24 cellular contexts compared by ENCODE assay signal in the genomic region with DNA sequence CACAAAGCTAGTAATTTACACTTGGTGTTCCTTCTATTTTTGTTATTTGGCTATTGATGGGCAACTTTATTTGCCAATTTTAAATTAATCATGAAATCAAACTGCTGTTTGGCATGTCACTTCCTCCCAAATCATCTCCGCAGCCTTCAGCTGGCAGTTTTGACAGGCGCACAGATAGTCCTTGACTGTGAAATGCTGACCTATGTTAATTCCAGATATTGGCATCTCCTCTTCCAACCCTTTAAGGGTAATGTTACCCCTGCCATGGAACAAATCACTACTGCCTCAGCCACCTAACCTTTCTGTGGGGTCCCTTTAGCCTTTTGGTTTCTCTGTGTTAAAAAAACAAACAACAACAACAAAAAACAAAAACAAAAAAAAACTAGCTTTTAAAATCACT.
DNase-seq lines count a peak whose midpoint lies in the region; ATAC-seq, FAIRE-seq and TF ChIP-seq lines count a peak whose summit lies in the region.
"Had no signal": no experiment of that assay in that cellular context is flagged by ENCODE, and none has a peak within 500 bp of the region (broad histone marks: within the 10 kb centered on the region; RNA-seq: fewer than 3 reads in every experiment).

No MANE protein-coding gene starts in this region.

- no peak for ATAC-seq in HepG2
- no peak for ATAC-seq in right lobe of liver
- ATAC-seq in K562, result no peak
- ATAC-seq in HG03439 (IDR thresholded peaks at IDR 0.05; ENCODE audit: unreplicated experiment), result no peak
- ATAC-seq: GM12878 had no signal

- BruUV-seq in HepG2 (replicated peaks; lab: Mats Ljungman, UMichigan) (no TSS peak), K562 (replicated peaks; lab: Mats Ljungman, UMichigan) (no TSS peak)

- H3K27ac ChIP-seq in HepG2 (ENCODE audit: extremely low read length, insufficient read depth, low read length), result no peak overlapping the region
- H3K27ac ChIP-seq in right lobe of liver, result no peak overlapping the region
- H3K27ac ChIP-seq in K562 (ENCODE audit: extremely low read depth, low read depth, low read length), result no peak overlapping the region
- no peak overlapping the region for H3K27ac ChIP-seq in esophagus squamous epithelium
- H3K27ac ChIP-seq: 22Rv1, BLaER1 had no signal

- no peak for DNase-seq in HepG2 (ENCODE audit: low spot score)
- DNase-seq in right lobe of liver, result no peak
- no peak for DNase-seq in K562 (ENCODE audit: extremely low read depth in 1 of 4, low spot score in 3 of 4)
- DNase-seq in esophagus squamous epithelium (lab: John Stamatoyannopoulos, UW), result no peak
- DNase-seq: ACHN; BE2C; C1 segment of cervical spinal cord; CD4-positive, alpha-beta memory T cell; CD4-positive, CD25-positive, alpha-beta regulatory T cell; CD8-positive, alpha-beta memory T cell; COR-L47; DMS 273 treated with DMSO at 0.1 percent for 48 hours; DMS153; DMS53; DMS79; DND-41; EL; GDM1 had no signal

- H3K9ac ChIP-seq in HepG2 (ENCODE audit: insufficient read depth, low read depth, low read length), result no peak overlapping the region
- H3K9ac ChIP-seq in K562 (ENCODE audit: insufficient read depth in 1 of 2, low read depth in 2 of 2, low read length in 2 of 2), result no peak overlapping the region
- H3K9ac ChIP-seq: BLaER1 had no signal

- H3K27me3 ChIP-seq in HepG2 (ENCODE audit: control insufficient read depth in 1 of 2, insufficient read depth in 2 of 2, low read length in 2 of 2), result no peaks in the 10 kb centered on the region
- H3K27me3 ChIP-seq in right lobe of liver, result no peaks in the 10 kb centered on the region
- no peaks in the 10 kb centered on the region for H3K27me3 ChIP-seq in K562 (ENCODE audit: control insufficient read depth in 2 of 2, insufficient read depth in 2 of 2, low read length in 2 of 2)
- no peaks in the 10 kb centered on the region for H3K27me3 ChIP-seq in esophagus squamous epithelium
- H3K27me3 ChIP-seq: BE2C, BLaER1 had no signal

- no peak for TF ChIP-seq EP300 in HepG2 (IDR thresholded peaks at IDR 0.05; ENCODE audit: low read depth in 2 of 2, low read length in 2 of 2)
- no peak for TF ChIP-seq EP300 in HepG2 (CRISPR knock-in tag; IDR thresholded peaks at IDR 0.05; ENCODE audit: borderline replicate concordance)
- no peak for TF ChIP-seq EP300 in K562 (IDR thresholded peaks at IDR 0.05; ENCODE audit: low read length)

- CTCF ChIA-PET in HepG2 (lab: Yijun Ruan, JAX; ENCODE audit: low intra/inter-chr PET ratio, low total read pairs) (no interaction called here), K562 (lab: Yijun Ruan, JAX; ENCODE audit: low intra/inter-chr PET ratio) (no interaction called here)

- no peaks in the 10 kb centered on the region for H3K9me1 ChIP-seq in K562 (ENCODE audit: control insufficient read depth, insufficient read depth, low read length)

- intact Hi-C loops in HepG2 (cut with micrococcal nuclease; ENCODE audit: unreplicated experiment), result loop anchor here (10.0 kb wide), 1 partner anchor 283 kb away; no protein-coding TSS in a partner anchor
- intact Hi-C loops in right lobe of liver (cut with DNase I), result no loop called here
- intact Hi-C loops in K562 (cut with micrococcal nuclease), result loop anchor here (10.0 kb wide), 1 partner anchor 643 kb away; no protein-coding TSS in a partner anchor
- intact Hi-C loops in esophagus squamous epithelium (cut with DNase I), result no loop called here

- H4K20me1 ChIP-seq in HepG2 (ENCODE audit: insufficient read depth, low read length), result no peaks in the 10 kb centered on the region
- no peaks in the 10 kb centered on the region for H4K20me1 ChIP-seq in K562 (replicated peaks; ENCODE audit: control insufficient read depth, insufficient read depth, low read length)
- H4K20me1 ChIP-seq: BLaER1 had no signal

- H3K4me1 ChIP-seq in HepG2 (ENCODE audit: insufficient read depth, low read length), result no peaks in the 10 kb centered on the region
- H3K4me1 ChIP-seq in right lobe of liver, result no peaks in the 10 kb centered on the region
- H3K4me1 ChIP-seq in K562 (replicated peaks in 1 of 2; ENCODE audit: control insufficient read depth in 2 of 2, insufficient read depth in 2 of 2, low read length in 2 of 2), result no peaks in the 10 kb centered on the region
- H3K4me1 ChIP-seq in esophagus squamous epithelium, result no peaks in the 10 kb centered on the region
- H3K4me1 ChIP-seq: BE2C, BLaER1 had no signal

- H3K4me2 ChIP-seq in HepG2 (ENCODE audit: low read depth, low read length), result no peak overlapping the region
- H3K4me2 ChIP-seq in K562 (ENCODE audit: insufficient read depth, low read length), result no peak overlapping the region
- H3K4me2 ChIP-seq: BLaER1 had no signal

- no peaks in the 10 kb centered on the region for H3K36me3 ChIP-seq in HepG2 (replicated peaks in 1 of 2; ENCODE audit: control insufficient read depth in 1 of 2, insufficient read depth in 2 of 2, low read length in 2 of 2)
- no peaks in the 10 kb centered on the region for H3K36me3 ChIP-seq in right lobe of liver
- no peaks in the 10 kb centered on the region for H3K36me3 ChIP-seq in K562 (ENCODE audit: control insufficient read depth, insufficient read depth, low read length)
- no peaks in the 10 kb centered on the region for H3K36me3 ChIP-seq in esophagus squamous epithelium
- H3K36me3 ChIP-seq: BE2C, BLaER1 had no signal

- 78% methylated on average over 2 of the region's 2 CpGs for WGBS in HepG2 (ENCODE audit: low lambda C conversion rate)
- WGBS in right lobe of liver (ENCODE audit: insufficient coverage, low coverage, low lambda C conversion rate, missing lambda C conversion rate), result 88% methylated on average over 2 of the region's 2 CpGs
- WGBS in K562 (ENCODE audit: insufficient coverage, low coverage, missing lambda C conversion rate), result 3% methylated on average over 2 of the region's 2 CpGs
- 92 to 98% methylated on average over 2 of the region's 2 CpGs for WGBS in esophagus squamous epithelium, 2 donors

- POLR2A ChIA-PET in HepG2 (lab: Yijun Ruan, JAX), result no interaction called here
- POLR2A ChIA-PET in K562 (lab: Yijun Ruan, JAX), result interaction anchor here (0.7 to 1.3 kb wide), 3 partner anchors 16 to 600 kb away, joined by 3 read pairs; no protein-coding TSS in a partner anchor

- H3K79me2 ChIP-seq in HepG2 (ENCODE audit: insufficient read depth, low read length) (no peaks in the 10 kb centered on the region), K562 (ENCODE audit: control insufficient read depth, insufficient read depth, low read length) (no peaks in the 10 kb centered on the region)

- TF ChIP-seq POLR2A in HepG2 (IDR thresholded peaks at IDR 0.05; ENCODE audit: insufficient read depth in 1 of 2, low read depth in 2 of 2, low read length in 2 of 2), result no peak
- no peak for TF ChIP-seq POLR2A in right lobe of liver (IDR thresholded peaks at IDR 0.05)
- no peak for TF ChIP-seq POLR2A in K562 (conservative IDR thresholded peaks at IDR 0.05)
- no peak for TF ChIP-seq POLR2A in esophagus squamous epithelium (IDR thresholded peaks at IDR 0.05)

- H2AFZ ChIP-seq in HepG2 (ENCODE audit: low read length), result no peak overlapping the region
- no peak overlapping the region for H2AFZ ChIP-seq in K562 (ENCODE audit: low read depth, low read length)

- TF ChIP-seq RAD21 in HepG2 (CRISPR knock-in tag; IDR thresholded peaks at IDR 0.05), result no peak
- TF ChIP-seq RAD21 in K562 (CRISPR knock-in tag; conservative IDR thresholded peaks at IDR 0.05 in 1 of 2, IDR thresholded peaks at IDR 0.05 in 1 of 2), result no peak

- H3K4me3 ChIP-seq in HepG2 (replicated peaks in 1 of 3; ENCODE audit: insufficient read depth in 1 of 3, low read depth in 2 of 3, low read length in 3 of 3), result no peak overlapping the region
- H3K4me3 ChIP-seq in right lobe of liver, result no peak overlapping the region
- no peak overlapping the region for H3K4me3 ChIP-seq in K562
- no peak overlapping the region for H3K4me3 ChIP-seq in esophagus squamous epithelium
- H3K4me3 ChIP-seq: BLaER1, GM12878 had no signal

- FAIRE-seq in HepG2 (lab: Jason Lieb, UNC) (no peak), K562 (lab: Jason Lieb, UNC) (no peak)
- FAIRE-seq: GM12878, GM12892, GM19239 had no signal

- TF ChIP-seq CTCF in HepG2 (CRISPR knock-in tag; IDR thresholded peaks at IDR 0.05) (no peak), right lobe of liver (IDR thresholded peaks at IDR 0.05) (no peak), K562 (IDR thresholded peaks at IDR 0.05 in 2 of 3, conservative IDR thresholded peaks at IDR 0.05 in 1 of 3; ENCODE audit: insufficient read depth in 2 of 3, low read depth in 1 of 3, low read length in 3 of 3) (no peak), esophagus squamous epithelium (IDR thresholded peaks at IDR 0.05) (no peak)

- in situ Hi-C loops in HepG2 (cut with HindIII; ENCODE audit: extremely low pct_ligation_motif_present, low pct_unique_long_range_greater_than_20kb), result no loop called here
- in situ Hi-C loops in K562 (cut with MboI), result no loop called here

- no peaks in the 10 kb centered on the region for H3K9me3 ChIP-seq in HepG2 (ENCODE audit: low read length)
- no peaks in the 10 kb centered on the region for H3K9me3 ChIP-seq in right lobe of liver
- no peaks in the 10 kb centered on the region for H3K9me3 ChIP-seq in K562 (replicated peaks; ENCODE audit: control insufficient read depth, insufficient read depth, low read depth, low read length)
- H3K9me3 ChIP-seq in esophagus squamous epithelium, result no peaks in the 10 kb centered on the region
- H3K9me3 ChIP-seq: BE2C, BLaER1 had no signal

TF ChIP-seq in HepG2, 621 proteins besides CTCF, POLR2A, EP300 and RAD21:
- TF ChIP-seq MAFF (IDR thresholded peaks at IDR 0.05; ENCODE audit: low read depth, low read length) (peak; percentile 65), SP2 (CRISPR knock-in tag; IDR thresholded peaks at IDR 0.05) (no peak), MAFK (conservative IDR thresholded peaks at IDR 0.05 in 1 of 2, IDR thresholded peaks at IDR 0.05 in 1 of 2; ENCODE audit: low read length in 2 of 2) (peak; percentile 68 to 84)
TF ChIP-seq in HepG2: peak in this region for 2.

TF ChIP-seq in K562, 482 proteins besides CTCF, POLR2A, EP300 and RAD21 (continues in another document):
- TF ChIP-seq ZNF316 (IDR thresholded peaks at IDR 0.05), result peak; percentile 13; the same call in 1 of the 2 replicates

Comparison
In these comparisons a context has a peak if more than half of its experiments do, and no peak if none do; other contexts are left out.
1. intact Hi-C loops: an anchor here in HepG2 (10.0 kb wide) and K562 (10.0 kb wide); none called in right lobe of liver and esophagus squamous epithelium.